Comparison of ENCODE assay signal across 23 cellular contexts in genomic region chr17:72883351-72883750, GRCh38.
"Had no signal": no experiment of that assay in that cellular context is flagged by ENCODE, and none has a peak within 500 bp of the region (broad histone marks: within the 10 kb centered on the region; RNA-seq: fewer than 3 reads in every experiment).

No MANE protein-coding gene starts in this region.

- H3K27me3 ChIP-seq: neural progenitor cell, ovary, right lobe of liver, sigmoid colon, testis, tibial artery, transverse colon, upper lobe of left lung, vagina had no signal

- H3K4me3 ChIP-seq: neural progenitor cell, ovary, psoas muscle, right lobe of liver, sigmoid colon, testis, tibial artery, transverse colon, upper lobe of left lung, vagina had no signal

- ATAC-seq: naive thymus-derived CD4-positive, alpha-beta T cell; natural killer cell; psoas muscle; right cardiac atrium; right lobe of liver; stimulated activated memory B cell treated with anti-CD40 and anti-IgM and Interleukin-4, amounts not matched to agents 10 μg/mL and 1 μg/mL and 100 μg/mL, for 72 hours; stimulated activated naive CD8-positive, alpha-beta T cell treated with anti-CD3 and anti-CD28 coated beads, Interleukin-15, amount 100 ng/mL, for 72 hours; stimulated activated naive CD8-positive, alpha-beta T cell treated with anti-CD3 and anti-CD28 coated beads, Interleukin-15, Interleukin-2, amounts not matched to agents 100 U/mL and 50 U/mL, for 24 hours had no signal

- H3K27ac ChIP-seq: neural progenitor cell, ovary, parathyroid adenoma, psoas muscle, right lobe of liver, sigmoid colon, testis, tibial artery, transverse colon, upper lobe of left lung, vagina had no signal

- DNase-seq: naive thymus-derived CD4-positive, alpha-beta T cell; natural killer cell; ovary; psoas muscle; right cardiac atrium; right lobe of liver; sigmoid colon; small intestine; stimulated activated CD4-positive, alpha-beta T cell treated with anti-CD3 and anti-CD28 coated beads, Interleukin-15, amount 100 ng/mL, for 24 hours; stimulated activated CD4-positive, alpha-beta T cell treated with anti-CD3 and anti-CD28 coated beads, Interleukin-2, amount 100 ng/mL, for 24 hours; stimulated activated CD4-positive, alpha-beta T cell treated with anti-CD3 and anti-CD28 coated beads, Interleukin-2, amount 100 ng/mL, for 48 hours; stimulated activated CD4-positive, alpha-beta T cell treated with anti-CD3 and anti-CD28 coated beads, Interleukin-4, amount 100 ng/mL, for 24 hours; stimulated activated naive CD4-positive, alpha-beta T cell; stimulated activated naive CD8-positive, alpha-beta T cell treated with anti-CD3 and anti-CD28 coated beads, Interleukin-15, amount 100 ng/mL, for 72 hours; stimulated activated naive CD8-positive, alpha-beta T cell treated with anti-CD3 and anti-CD28 coated beads, Interleukin-15, Interleukin-2, amounts not matched to agents 100 U/mL and 50 U/mL, for 24 hours; testis; tibial artery; transverse colon; upper lobe of left lung had no signal

- FAIRE-seq: small intestine had no signal
